Comparison of ENCODE assay signal across 1 cellular context in the genomic region with DNA sequence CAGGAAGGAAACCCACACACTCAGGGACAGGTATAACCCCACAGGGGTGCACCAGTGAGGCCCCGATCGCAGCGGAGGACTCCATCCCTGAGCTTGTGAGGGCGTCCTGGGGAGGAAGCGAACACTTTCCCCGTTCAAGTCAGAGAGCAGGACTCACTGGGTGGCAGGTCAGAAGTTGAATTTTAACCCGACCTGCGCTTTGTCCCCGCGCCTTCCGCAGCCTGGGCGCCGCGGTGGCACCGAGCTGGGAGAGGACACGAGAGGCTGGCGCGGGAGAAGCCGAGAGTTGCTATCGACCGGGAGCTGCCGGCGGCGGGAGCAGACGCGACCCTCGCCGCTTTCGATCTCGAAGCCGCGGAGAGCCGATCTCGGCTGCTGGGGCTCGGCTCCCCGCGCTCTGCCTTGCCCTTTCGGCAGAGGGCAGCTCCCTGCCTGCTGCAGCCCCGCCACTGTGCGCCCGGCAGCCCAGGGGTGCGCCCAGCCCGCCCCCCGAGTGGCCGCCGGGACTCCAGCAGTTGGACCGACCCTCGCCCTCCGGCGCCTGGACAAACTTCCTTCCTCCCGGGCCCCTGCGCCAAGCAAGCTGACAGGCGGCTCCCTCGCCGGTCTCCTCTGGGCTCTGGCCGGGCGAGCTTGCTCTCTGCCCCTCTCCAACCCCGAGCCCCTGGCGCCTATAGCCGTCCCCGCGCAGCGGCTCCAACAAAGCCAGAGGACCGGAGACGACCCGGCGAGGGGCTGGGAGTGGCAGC.
TF ChIP-seq lines count a peak whose summit lies in the region.

No MANE protein-coding gene starts in this region.

TF ChIP-seq in HepG2, 621 proteins besides CTCF, POLR2A, EP300 and RAD21 (continued from another document and continues in another):
- TF ChIP-seq, protein P1, sequence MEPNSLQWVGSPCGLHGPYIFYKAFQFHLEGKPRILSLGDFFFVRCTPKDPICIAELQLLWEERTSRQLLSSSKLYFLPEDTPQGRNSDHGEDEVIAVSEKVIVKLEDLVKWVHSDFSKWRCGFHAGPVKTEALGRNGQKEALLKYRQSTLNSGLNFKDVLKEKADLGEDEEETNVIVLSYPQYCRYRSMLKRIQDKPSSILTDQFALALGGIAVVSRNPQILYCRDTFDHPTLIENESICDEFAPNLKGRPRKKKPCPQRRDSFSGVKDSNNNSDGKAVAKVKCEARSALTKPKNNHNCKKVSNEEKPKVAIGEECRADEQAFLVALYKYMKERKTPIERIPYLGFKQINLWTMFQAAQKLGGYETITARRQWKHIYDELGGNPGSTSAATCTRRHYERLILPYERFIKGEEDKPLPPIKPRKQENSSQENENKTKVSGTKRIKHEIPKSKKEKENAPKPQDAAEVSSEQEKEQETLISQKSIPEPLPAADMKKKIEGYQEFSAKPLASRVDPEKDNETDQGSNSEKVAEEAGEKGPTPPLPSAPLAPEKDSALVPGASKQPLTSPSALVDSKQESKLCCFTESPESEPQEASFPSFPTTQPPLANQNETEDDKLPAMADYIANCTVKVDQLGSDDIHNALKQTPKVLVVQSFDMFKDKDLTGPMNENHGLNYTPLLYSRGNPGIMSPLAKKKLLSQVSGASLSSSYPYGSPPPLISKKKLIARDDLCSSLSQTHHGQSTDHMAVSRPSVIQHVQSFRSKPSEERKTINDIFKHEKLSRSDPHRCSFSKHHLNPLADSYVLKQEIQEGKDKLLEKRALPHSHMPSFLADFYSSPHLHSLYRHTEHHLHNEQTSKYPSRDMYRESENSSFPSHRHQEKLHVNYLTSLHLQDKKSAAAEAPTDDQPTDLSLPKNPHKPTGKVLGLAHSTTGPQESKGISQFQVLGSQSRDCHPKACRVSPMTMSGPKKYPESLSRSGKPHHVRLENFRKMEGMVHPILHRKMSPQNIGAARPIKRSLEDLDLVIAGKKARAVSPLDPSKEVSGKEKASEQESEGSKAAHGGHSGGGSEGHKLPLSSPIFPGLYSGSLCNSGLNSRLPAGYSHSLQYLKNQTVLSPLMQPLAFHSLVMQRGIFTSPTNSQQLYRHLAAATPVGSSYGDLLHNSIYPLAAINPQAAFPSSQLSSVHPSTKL (CRISPR knock-in tag; IDR thresholded peaks at IDR 0.05) = peak; percentile 74
- TF ChIP-seq, protein P2, sequence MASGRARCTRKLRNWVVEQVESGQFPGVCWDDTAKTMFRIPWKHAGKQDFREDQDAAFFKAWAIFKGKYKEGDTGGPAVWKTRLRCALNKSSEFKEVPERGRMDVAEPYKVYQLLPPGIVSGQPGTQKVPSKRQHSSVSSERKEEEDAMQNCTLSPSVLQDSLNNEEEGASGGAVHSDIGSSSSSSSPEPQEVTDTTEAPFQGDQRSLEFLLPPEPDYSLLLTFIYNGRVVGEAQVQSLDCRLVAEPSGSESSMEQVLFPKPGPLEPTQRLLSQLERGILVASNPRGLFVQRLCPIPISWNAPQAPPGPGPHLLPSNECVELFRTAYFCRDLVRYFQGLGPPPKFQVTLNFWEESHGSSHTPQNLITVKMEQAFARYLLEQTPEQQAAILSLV (CRISPR knock-in tag; IDR thresholded peaks at IDR 0.05; ENCODE audit: borderline replicate concordance) = no peak
- TF ChIP-seq NFKBIZ (CRISPR knock-in tag; IDR thresholded peaks at IDR 0.05) = 0 out of 2 replicates have a peak, but pooled peaks have one; percentile 10
- peak; percentile 66; the same call in 1 of the 2 replicates for TF ChIP-seq ZNF713 (CRISPR knock-in tag; IDR thresholded peaks at IDR 0.05)
- peak; percentile 75 for TF ChIP-seq ZNF891 (CRISPR knock-in tag; IDR thresholded peaks at IDR 0.05)
- TF ChIP-seq GATAD2A (CRISPR knock-in tag; IDR thresholded peaks at IDR 0.05) = peak; percentile 56
- peak; percentile 42; the same call in 1 of the 2 replicates for TF ChIP-seq DMAP1 (CRISPR knock-in tag; IDR thresholded peaks at IDR 0.05)
- TF ChIP-seq NR1H2 (CRISPR knock-in tag; IDR thresholded peaks at IDR 0.05; ENCODE audit: borderline replicate concordance, low read depth) = no peak
- no peak for TF ChIP-seq FOXA1 (IDR thresholded peaks at IDR 0.05)
- no peak for TF ChIP-seq FOXA1 (CRISPR knock-in tag; IDR thresholded peaks at IDR 0.05)
- TF ChIP-seq ZBTB1 (CRISPR knock-in tag; IDR thresholded peaks at IDR 0.05; ENCODE audit: borderline replicate concordance) = peak; percentile 66; the same call in 1 of the 2 replicates
- TF ChIP-seq, protein P3, sequence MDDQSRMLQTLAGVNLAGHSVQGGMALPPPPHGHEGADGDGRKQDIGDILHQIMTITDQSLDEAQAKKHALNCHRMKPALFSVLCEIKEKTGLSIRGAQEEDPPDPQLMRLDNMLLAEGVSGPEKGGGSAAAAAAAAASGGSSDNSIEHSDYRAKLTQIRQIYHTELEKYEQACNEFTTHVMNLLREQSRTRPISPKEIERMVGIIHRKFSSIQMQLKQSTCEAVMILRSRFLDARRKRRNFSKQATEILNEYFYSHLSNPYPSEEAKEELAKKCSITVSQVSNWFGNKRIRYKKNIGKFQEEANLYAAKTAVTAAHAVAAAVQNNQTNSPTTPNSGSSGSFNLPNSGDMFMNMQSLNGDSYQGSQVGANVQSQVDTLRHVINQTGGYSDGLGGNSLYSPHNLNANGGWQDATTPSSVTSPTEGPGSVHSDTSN (CRISPR knock-in tag; IDR thresholded peaks at IDR 0.05; ENCODE audit: borderline replicate concordance) = no peak
- TF ChIP-seq HNRNPL (IDR thresholded peaks at IDR 0.05; ENCODE audit: low read depth, low read length) = peak; percentile 90
- TF ChIP-seq, protein P4, sequence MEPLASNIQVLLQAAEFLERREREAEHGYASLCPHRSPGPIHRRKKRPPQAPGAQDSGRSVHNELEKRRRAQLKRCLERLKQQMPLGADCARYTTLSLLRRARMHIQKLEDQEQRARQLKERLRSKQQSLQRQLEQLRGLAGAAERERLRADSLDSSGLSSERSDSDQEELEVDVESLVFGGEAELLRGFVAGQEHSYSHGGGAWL (CRISPR knock-in tag; IDR thresholded peaks at IDR 0.05) = peak; percentile 72; the same call in 1 of the 2 replicates
- peak; percentile 69; the same call in 1 of the 2 replicates for TF ChIP-seq ZFP82 (CRISPR knock-in tag; IDR thresholded peaks at IDR 0.05; ENCODE audit: borderline replicate concordance)
- TF ChIP-seq SP140L (CRISPR knock-in tag; IDR thresholded peaks at IDR 0.05; ENCODE audit: borderline replicate concordance) = no peak; the same call in 1 of the 2 replicates
- TF ChIP-seq, protein P5, sequence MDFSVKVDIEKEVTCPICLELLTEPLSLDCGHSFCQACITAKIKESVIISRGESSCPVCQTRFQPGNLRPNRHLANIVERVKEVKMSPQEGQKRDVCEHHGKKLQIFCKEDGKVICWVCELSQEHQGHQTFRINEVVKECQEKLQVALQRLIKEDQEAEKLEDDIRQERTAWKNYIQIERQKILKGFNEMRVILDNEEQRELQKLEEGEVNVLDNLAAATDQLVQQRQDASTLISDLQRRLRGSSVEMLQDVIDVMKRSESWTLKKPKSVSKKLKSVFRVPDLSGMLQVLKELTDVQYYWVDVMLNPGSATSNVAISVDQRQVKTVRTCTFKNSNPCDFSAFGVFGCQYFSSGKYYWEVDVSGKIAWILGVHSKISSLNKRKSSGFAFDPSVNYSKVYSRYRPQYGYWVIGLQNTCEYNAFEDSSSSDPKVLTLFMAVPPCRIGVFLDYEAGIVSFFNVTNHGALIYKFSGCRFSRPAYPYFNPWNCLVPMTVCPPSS (IDR thresholded peaks at IDR 0.05) = no peak
- TF ChIP-seq TCF12 (IDR thresholded peaks at IDR 0.05) = no peak
- peak; percentile 84; the same call in 1 of the 2 replicates for TF ChIP-seq TCF12 (CRISPR knock-in tag; IDR thresholded peaks at IDR 0.05)
- TF ChIP-seq, protein P6, sequence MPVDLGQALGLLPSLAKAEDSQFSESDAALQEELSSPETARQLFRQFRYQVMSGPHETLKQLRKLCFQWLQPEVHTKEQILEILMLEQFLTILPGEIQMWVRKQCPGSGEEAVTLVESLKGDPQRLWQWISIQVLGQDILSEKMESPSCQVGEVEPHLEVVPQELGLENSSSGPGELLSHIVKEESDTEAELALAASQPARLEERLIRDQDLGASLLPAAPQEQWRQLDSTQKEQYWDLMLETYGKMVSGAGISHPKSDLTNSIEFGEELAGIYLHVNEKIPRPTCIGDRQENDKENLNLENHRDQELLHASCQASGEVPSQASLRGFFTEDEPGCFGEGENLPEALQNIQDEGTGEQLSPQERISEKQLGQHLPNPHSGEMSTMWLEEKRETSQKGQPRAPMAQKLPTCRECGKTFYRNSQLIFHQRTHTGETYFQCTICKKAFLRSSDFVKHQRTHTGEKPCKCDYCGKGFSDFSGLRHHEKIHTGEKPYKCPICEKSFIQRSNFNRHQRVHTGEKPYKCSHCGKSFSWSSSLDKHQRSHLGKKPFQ (CRISPR knock-in tag; IDR thresholded peaks at IDR 0.05; ENCODE audit: insufficient replicate concordance) = no peak
- TF ChIP-seq ZNF749 (CRISPR knock-in tag; IDR thresholded peaks at IDR 0.05; ENCODE audit: borderline replicate concordance) = no peak; the same call in 1 of the 2 replicates
- peak; percentile 52; the same call in 1 of the 2 replicates for TF ChIP-seq ZNF782 (CRISPR knock-in tag; IDR thresholded peaks at IDR 0.05; ENCODE audit: borderline replicate concordance)
- TF ChIP-seq, protein P7, sequence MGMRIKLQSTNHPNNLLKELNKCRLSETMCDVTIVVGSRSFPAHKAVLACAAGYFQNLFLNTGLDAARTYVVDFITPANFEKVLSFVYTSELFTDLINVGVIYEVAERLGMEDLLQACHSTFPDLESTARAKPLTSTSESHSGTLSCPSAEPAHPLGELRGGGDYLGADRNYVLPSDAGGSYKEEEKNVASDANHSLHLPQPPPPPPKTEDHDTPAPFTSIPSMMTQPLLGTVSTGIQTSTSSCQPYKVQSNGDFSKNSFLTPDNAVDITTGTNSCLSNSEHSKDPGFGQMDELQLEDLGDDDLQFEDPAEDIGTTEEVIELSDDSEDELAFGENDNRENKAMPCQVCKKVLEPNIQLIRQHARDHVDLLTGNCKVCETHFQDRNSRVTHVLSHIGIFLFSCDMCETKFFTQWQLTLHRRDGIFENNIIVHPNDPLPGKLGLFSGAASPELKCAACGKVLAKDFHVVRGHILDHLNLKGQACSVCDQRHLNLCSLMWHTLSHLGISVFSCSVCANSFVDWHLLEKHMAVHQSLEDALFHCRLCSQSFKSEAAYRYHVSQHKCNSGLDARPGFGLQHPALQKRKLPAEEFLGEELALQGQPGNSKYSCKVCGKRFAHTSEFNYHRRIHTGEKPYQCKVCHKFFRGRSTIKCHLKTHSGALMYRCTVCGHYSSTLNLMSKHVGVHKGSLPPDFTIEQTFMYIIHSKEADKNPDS (CRISPR knock-in tag; IDR thresholded peaks at IDR 0.05) = no peak
- TF ChIP-seq, protein P8, sequence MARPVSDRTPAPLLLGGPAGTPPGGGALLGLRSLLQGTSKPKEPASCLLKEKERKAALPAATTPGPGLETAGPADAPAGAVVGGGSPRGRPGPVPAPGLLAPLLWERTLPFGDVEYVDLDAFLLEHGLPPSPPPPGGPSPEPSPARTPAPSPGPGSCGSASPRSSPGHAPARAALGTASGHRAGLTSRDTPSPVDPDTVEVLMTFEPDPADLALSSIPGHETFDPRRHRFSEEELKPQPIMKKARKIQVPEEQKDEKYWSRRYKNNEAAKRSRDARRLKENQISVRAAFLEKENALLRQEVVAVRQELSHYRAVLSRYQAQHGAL (CRISPR knock-in tag; IDR thresholded peaks at IDR 0.05; ENCODE audit: not compliant biosample characterization) = peak; percentile 40
- TF ChIP-seq SUZ12 (IDR thresholded peaks at IDR 0.05; ENCODE audit: low read depth, low read length) = no peak
- TF ChIP-seq, protein P9, sequence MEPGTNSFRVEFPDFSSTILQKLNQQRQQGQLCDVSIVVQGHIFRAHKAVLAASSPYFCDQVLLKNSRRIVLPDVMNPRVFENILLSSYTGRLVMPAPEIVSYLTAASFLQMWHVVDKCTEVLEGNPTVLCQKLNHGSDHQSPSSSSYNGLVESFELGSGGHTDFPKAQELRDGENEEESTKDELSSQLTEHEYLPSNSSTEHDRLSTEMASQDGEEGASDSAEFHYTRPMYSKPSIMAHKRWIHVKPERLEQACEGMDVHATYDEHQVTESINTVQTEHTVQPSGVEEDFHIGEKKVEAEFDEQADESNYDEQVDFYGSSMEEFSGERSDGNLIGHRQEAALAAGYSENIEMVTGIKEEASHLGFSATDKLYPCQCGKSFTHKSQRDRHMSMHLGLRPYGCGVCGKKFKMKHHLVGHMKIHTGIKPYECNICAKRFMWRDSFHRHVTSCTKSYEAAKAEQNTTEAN (CRISPR knock-in tag; conservative IDR thresholded peaks at IDR 0.05) = no peak; the same call in 1 of the 2 replicates
- TF ChIP-seq ZNF543 (CRISPR knock-in tag; IDR thresholded peaks at IDR 0.05) = peak; percentile 88; the same call in 1 of the 2 replicates
- TF ChIP-seq, protein P10, sequence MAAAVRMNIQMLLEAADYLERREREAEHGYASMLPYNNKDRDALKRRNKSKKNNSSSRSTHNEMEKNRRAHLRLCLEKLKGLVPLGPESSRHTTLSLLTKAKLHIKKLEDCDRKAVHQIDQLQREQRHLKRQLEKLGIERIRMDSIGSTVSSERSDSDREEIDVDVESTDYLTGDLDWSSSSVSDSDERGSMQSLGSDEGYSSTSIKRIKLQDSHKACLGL (CRISPR knock-in tag; IDR thresholded peaks at IDR 0.05) = 0 out of 2 replicates have a peak, but pooled peaks have one; percentile 12
- no peak for TF ChIP-seq KLF13 (CRISPR knock-in tag; IDR thresholded peaks at IDR 0.05)
- peak; percentile 92 for TF ChIP-seq KDM5B (CRISPR knock-in tag; IDR thresholded peaks at IDR 0.05; ENCODE audit: borderline replicate concordance)
- peak; percentile 56 for TF ChIP-seq KAT8 (CRISPR knock-in tag; IDR thresholded peaks at IDR 0.05)
- TF ChIP-seq ZNF432 (CRISPR knock-in tag; IDR thresholded peaks at IDR 0.05; ENCODE audit: borderline replicate concordance) = peak; percentile 28; the same call in 1 of the 2 replicates
- TF ChIP-seq ZNF567 (CRISPR knock-in tag; IDR thresholded peaks at IDR 0.05; ENCODE audit: borderline replicate concordance) = no peak
- TF ChIP-seq ELF1 (CRISPR knock-in tag; IDR thresholded peaks at IDR 0.05) = peak; percentile 57
- TF ChIP-seq HMGA1 (CRISPR knock-in tag; conservative IDR thresholded peaks at IDR 0.05) = no peak
- TF ChIP-seq ZC3H4 (CRISPR knock-in tag; IDR thresholded peaks at IDR 0.05; ENCODE audit: borderline replicate concordance) = no peak
- TF ChIP-seq, protein P11, sequence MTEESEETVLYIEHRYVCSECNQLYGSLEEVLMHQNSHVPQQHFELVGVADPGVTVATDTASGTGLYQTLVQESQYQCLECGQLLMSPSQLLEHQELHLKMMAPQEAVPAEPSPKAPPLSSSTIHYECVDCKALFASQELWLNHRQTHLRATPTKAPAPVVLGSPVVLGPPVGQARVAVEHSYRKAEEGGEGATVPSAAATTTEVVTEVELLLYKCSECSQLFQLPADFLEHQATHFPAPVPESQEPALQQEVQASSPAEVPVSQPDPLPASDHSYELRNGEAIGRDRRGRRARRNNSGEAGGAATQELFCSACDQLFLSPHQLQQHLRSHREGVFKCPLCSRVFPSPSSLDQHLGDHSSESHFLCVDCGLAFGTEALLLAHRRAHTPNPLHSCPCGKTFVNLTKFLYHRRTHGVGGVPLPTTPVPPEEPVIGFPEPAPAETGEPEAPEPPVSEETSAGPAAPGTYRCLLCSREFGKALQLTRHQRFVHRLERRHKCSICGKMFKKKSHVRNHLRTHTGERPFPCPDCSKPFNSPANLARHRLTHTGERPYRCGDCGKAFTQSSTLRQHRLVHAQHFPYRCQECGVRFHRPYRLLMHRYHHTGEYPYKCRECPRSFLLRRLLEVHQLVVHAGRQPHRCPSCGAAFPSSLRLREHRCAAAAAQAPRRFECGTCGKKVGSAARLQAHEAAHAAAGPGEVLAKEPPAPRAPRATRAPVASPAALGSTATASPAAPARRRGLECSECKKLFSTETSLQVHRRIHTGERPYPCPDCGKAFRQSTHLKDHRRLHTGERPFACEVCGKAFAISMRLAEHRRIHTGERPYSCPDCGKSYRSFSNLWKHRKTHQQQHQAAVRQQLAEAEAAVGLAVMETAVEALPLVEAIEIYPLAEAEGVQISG (CRISPR knock-in tag; IDR thresholded peaks at IDR 0.05) = peak; percentile 81
- TF ChIP-seq FOXA3 (CRISPR knock-in tag; IDR thresholded peaks at IDR 0.05) = peak; percentile 43
